Comparison of ENCODE assay signal across 8 cellular contexts in genomic region chr10:30058111-30058510, GRCh38. TPM values are rescaled to one million over a fixed set of nuclear protein-coding genes. Genes with fewer than 3 reads are reported as not detected.
DNase-seq lines count a peak whose midpoint lies in the region; ATAC-seq and TF ChIP-seq lines count a peak whose summit lies in the region.

No MANE protein-coding gene starts in this region.

- POLR2A ChIA-PET in activated CD8-positive, alpha-beta T cell treated with anti-CD3 and anti-CD28 coated beads, Interleukin-2, amount 10 ng/mL, durations not matched to agents 7 days and 5 days (lab: Charles Lee) = no interaction called here

- H3K27ac ChIP-seq in iPS DF 6.9 (ENCODE audit: low read length) (no peak overlapping the region), gastrocnemius medialis (peak overlapping the region; percentile 67 to 81 (median 76))

- in situ Hi-C loops in gastrocnemius medialis (cut with MboI; ENCODE audit: low sequenced_read_pairs in 4 of 4) = no loop called here

- no peak for TF ChIP-seq CTCF in gastrocnemius medialis (IDR thresholded peaks at IDR 0.05 in 4 of 5, conservative IDR thresholded peaks at IDR 0.05 in 1 of 5)

- intact Hi-C loops in gastrocnemius medialis (cut with DNase I; ENCODE audit: low total_unique reads) = no loop called here

- CTCF ChIA-PET in activated CD8-positive, alpha-beta T cell treated with anti-CD3 and anti-CD28 coated beads, Interleukin-2, amount 10 ng/mL, durations not matched to agents 7 days and 5 days (lab: Charles Lee) = no interaction called here

- ATAC-seq in activated CD8-positive, alpha-beta T cell treated with anti-CD3 and anti-CD28 coated beads, Interleukin-2, amount 10 ng/mL, durations not matched to agents 7 days and 5 days = no peak
- ATAC-seq in gastrocnemius medialis (no peak), GM21825 (IDR thresholded peaks at IDR 0.05; ENCODE audit: unreplicated experiment) (no peak)

- H3K9me3 ChIP-seq in iPS DF 6.9 (ENCODE audit: control insufficient read depth, insufficient read depth, low read length) = no peaks in the 10 kb centered on the region
- H3K9me3 ChIP-seq in gastrocnemius medialis = no peaks in the 10 kb centered on the region

- peaks cover 10% of the 10 kb centered on the region; the same call in 1 of the 2 replicates for H3K27me3 ChIP-seq in iPS DF 6.9 (ENCODE audit: control insufficient read depth, insufficient read depth, low read length)
- no peaks in the 10 kb centered on the region for H3K27me3 ChIP-seq in gastrocnemius medialis

- H3K4me1 Mint-ChIP-seq in activated CD8-positive, alpha-beta T cell treated with anti-CD3 and anti-CD28 coated beads, Interleukin-2, amount 10 ng/mL, durations not matched to agents 7 days and 5 days (ENCODE audit: low read depth) = peaks cover 4% of the 10 kb centered on the region

- H3K4me3 ChIP-seq in iPS DF 6.9 (ENCODE audit: low read length) = peak overlapping the region; percentile 67; the same call in 1 of the 2 replicates
- peak overlapping the region; percentile 66 to 84 (median 68) for H3K4me3 ChIP-seq in gastrocnemius medialis

- H3K36me3 ChIP-seq in iPS DF 6.9 (ENCODE audit: control insufficient read depth, insufficient read depth, low read length) (peaks cover 3% of the 10 kb centered on the region; the same call in 1 of the 2 replicates), gastrocnemius medialis (no peaks in the 10 kb centered on the region)

- DNase-seq in GM03348 (ENCODE audit: low spot score) (peak; percentile 31), iPS DF 6.9 (ENCODE audit: low read depth, low spot score) (no peak), gastrocnemius medialis (no peak), A172 (ENCODE audit: low spot score) (no peak), hippocampal formation (lab: John Stamatoyannopoulos, UW) (no peak), globus pallidus (ENCODE audit: low spot score) (no peak)
- DNase-seq in activated CD8-positive, alpha-beta T cell treated with anti-CD3 and anti-CD28 coated beads, Interleukin-2, amount 10 ng/mL, durations not matched to agents 7 days and 5 days = no peak

- TF ChIP-seq POLR2A in gastrocnemius medialis (IDR thresholded peaks at IDR 0.05) = no peak

- H3K4me1 ChIP-seq in iPS DF 6.9 (ENCODE audit: control insufficient read depth, insufficient read depth, low read length) = no peaks in the 10 kb centered on the region; the same call in none of the 2 replicates
- peaks cover 0 to 5% of the 10 kb centered on the region in 2 donors for H3K4me1 ChIP-seq in gastrocnemius medialis

- peak overlapping the region; percentile 35 for H3K4me3 Mint-ChIP-seq in activated CD8-positive, alpha-beta T cell treated with anti-CD3 and anti-CD28 coated beads, Interleukin-2, amount 10 ng/mL, durations not matched to agents 7 days and 5 days

- H3K36me3 Mint-ChIP-seq in activated CD8-positive, alpha-beta T cell treated with anti-CD3 and anti-CD28 coated beads, Interleukin-2, amount 10 ng/mL, durations not matched to agents 7 days and 5 days (ENCODE audit: low read depth) = no peaks in the 10 kb centered on the region

- H3K9me3 Mint-ChIP-seq in activated CD8-positive, alpha-beta T cell treated with anti-CD3 and anti-CD28 coated beads, Interleukin-2, amount 10 ng/mL, durations not matched to agents 7 days and 5 days (ENCODE audit: insufficient read depth) = no peaks in the 10 kb centered on the region

- peaks cover 67% of the 10 kb centered on the region for H3K27me3 Mint-ChIP-seq in activated CD8-positive, alpha-beta T cell treated with anti-CD3 and anti-CD28 coated beads, Interleukin-2, amount 10 ng/mL, durations not matched to agents 7 days and 5 days (ENCODE audit: low read depth)

- no CpG with 5 or more reads among the region's 10 CpGs for WGBS in iPS DF 6.9 (ENCODE audit: insufficient coverage, insufficient read length)

- no peak overlapping the region for H3K27ac Mint-ChIP-seq in activated CD8-positive, alpha-beta T cell treated with anti-CD3 and anti-CD28 coated beads, Interleukin-2, amount 10 ng/mL, durations not matched to agents 7 days and 5 days

RNA-seq across cellular contexts. Expression of gene JCAD, which starts 1.3 kb away (rescaled TPM):
- total RNA-seq in activated CD8-positive, alpha-beta T cell treated with anti-CD3 and anti-CD28 coated beads, Interleukin-2, amount 10 ng/mL, durations not matched to agents 7 days and 5 days = under 1 TPM; 0.05 to 0.08 TPM
- 10 to 100 TPM in 1 of 4 donors, 1 to 10 TPM in 3; 6.0 to 12.1 (median 6.5) TPM for total RNA-seq in gastrocnemius medialis
- total RNA-seq in A172 (2014; rRNA removed; shearing (Covaris generic)) = 3.2 and 4.2 TPM in 2 replicates
